In genomic region chr6:41901882-41902519, GRCh38 we compare ENCODE assay signal across 8 cellular contexts. TPM values are rescaled to one million over a fixed set of nuclear protein-coding genes. Genes with fewer than 3 reads are reported as not detected.
A peak's percentile ranks its signal among the peaks of the same experiment; 100 is the strongest.
DNase-seq lines count a peak whose midpoint lies in the region; ATAC-seq and TF ChIP-seq lines count a peak whose summit lies in the region.

No MANE protein-coding gene starts in this region.

- no peaks in the 10 kb centered on the region for H3K9me3 Mint-ChIP-seq in activated CD4-positive, alpha-beta memory T cell treated with anti-CD3 and anti-CD28 coated beads for 36 hours

- H3K9me3 ChIP-seq in prostate gland: no peaks in the 10 kb centered on the region

- no peaks in the 10 kb centered on the region for H3K27me3 ChIP-seq in prostate gland (replicated peaks; ENCODE audit: insufficient read depth)

- no peaks in the 10 kb centered on the region for H3K36me3 ChIP-seq in prostate gland

- H3K27ac Mint-ChIP-seq in activated CD4-positive, alpha-beta memory T cell treated with anti-CD3 and anti-CD28 coated beads for 36 hours: no peak overlapping the region

- no peak for TF ChIP-seq POLR2A in prostate gland (IDR thresholded peaks at IDR 0.05)

- DNase-seq in AG09309 (ENCODE audit: low read depth) (no peak), HUDEP-2 (lab: John Stamatoyannopoulos, UW; ENCODE audit: unreplicated experiment in 76 of 76) (peak in 53 of 76 experiments; percentile 3 to 73 (median 43)), fibroblast of pulmonary artery (ENCODE audit: low read depth) (peak; percentile 49), prostate gland (ENCODE audit: low spot score) (no peak), cerebellar nuclear complex (lab: John Stamatoyannopoulos, UW) (no peak)
- peak; percentile 75 for DNase-seq in activated CD4-positive, alpha-beta memory T cell treated with anti-CD3 and anti-CD28 coated beads for 36 hours
- DNase-seq in stimulated activated CD8-positive, alpha-beta memory T cell treated with anti-CD3 and anti-CD28 coated beads, Interleukin-15, amount 100 ng/mL, for 1 hour (ENCODE audit: low read depth): peak; percentile 22

- ATAC-seq in GM19395 (IDR thresholded peaks at IDR 0.05; ENCODE audit: unreplicated experiment): no peak

- peaks cover 12% of the 10 kb centered on the region for H3K4me1 Mint-ChIP-seq in activated CD4-positive, alpha-beta memory T cell treated with anti-CD3 and anti-CD28 coated beads for 36 hours (ENCODE audit: low read depth)

- no peak overlapping the region for H3K4me3 ChIP-seq in AG09309 (ENCODE audit: control insufficient read depth, low read depth, low read length)
- H3K4me3 ChIP-seq in fibroblast of pulmonary artery (replicated peaks; ENCODE audit: low read depth, low read length): no peak overlapping the region
- no peak overlapping the region for H3K4me3 ChIP-seq in prostate gland

- H3K36me3 Mint-ChIP-seq in activated CD4-positive, alpha-beta memory T cell treated with anti-CD3 and anti-CD28 coated beads for 36 hours: peaks cover 6% of the 10 kb centered on the region

- 100% methylated on average over 1 of the region's 1 CpG for WGBS in prostate gland

- H3K27me3 Mint-ChIP-seq in activated CD4-positive, alpha-beta memory T cell treated with anti-CD3 and anti-CD28 coated beads for 36 hours: no peaks in the 10 kb centered on the region

- no peak overlapping the region for H3K4me3 Mint-ChIP-seq in activated CD4-positive, alpha-beta memory T cell treated with anti-CD3 and anti-CD28 coated beads for 36 hours

- POLR2A ChIA-PET in activated CD4-positive, alpha-beta memory T cell treated with anti-CD3 and anti-CD28 coated beads for 36 hours (lab: Charles Lee): no interaction called here

- intact Hi-C loops in activated CD4-positive, alpha-beta memory T cell treated with anti-CD3 and anti-CD28 coated beads for 36 hours (cut with micrococcal nuclease): loop anchor here (1.0 kb wide), 1 partner anchor 142 kb away; no protein-coding TSS in a partner anchor
- intact Hi-C loops in prostate gland (cut with DNase I): no loop called here

- peak; percentile 36 for TF ChIP-seq CTCF in AG09309 (IDR thresholded peaks at IDR 0.05; ENCODE audit: control insufficient read depth, insufficient read depth, low read depth, low read length, missing control alignments)
- TF ChIP-seq CTCF in fibroblast of pulmonary artery (IDR thresholded peaks at IDR 0.05; ENCODE audit: low read length, missing control alignments): peak; percentile 38
- TF ChIP-seq CTCF in prostate gland (IDR thresholded peaks at IDR 0.05): no peak

- CTCF ChIA-PET in activated CD4-positive, alpha-beta memory T cell treated with anti-CD3 and anti-CD28 coated beads for 36 hours (lab: Charles Lee): interaction anchor here (1.0 to 13.0 kb wide), 7 partner anchors 19 to 171 kb away, joined by 4 to 190 read pairs (median 7); partner anchors contain the start of genes BYSL, MED20 and TAF8

- H3K4me1 ChIP-seq in prostate gland (replicated peaks): no peaks in the 10 kb centered on the region

- no peak overlapping the region for H3K27ac ChIP-seq in prostate gland

RNA-seq across cellular contexts. Expression of gene USP49, which starts 6.8 kb away (rescaled TPM):
- total RNA-seq in activated CD4-positive, alpha-beta memory T cell treated with anti-CD3 and anti-CD28 coated beads for 36 hours: 1 to 10 TPM; 6.1 to 6.3 TPM
- 10 to 100 TPM in 1 of 2 donors, 1 to 10 TPM in 1; 1.7 to 19.5 TPM for total RNA-seq in prostate gland

RNA-seq across cellular contexts. Expression of gene MED20, which starts 18.9 kb away (rescaled TPM):
- 10 to 100 TPM; 18.2 to 18.3 TPM for total RNA-seq in activated CD4-positive, alpha-beta memory T cell treated with anti-CD3 and anti-CD28 coated beads for 36 hours
- 10 to 100 TPM; 20.2 to 25.5 TPM for total RNA-seq in prostate gland

RNA-seq across cellular contexts. Expression of gene BYSL, which starts 19.3 kb away (rescaled TPM):
- 10 to 100 TPM; 46.6 to 51.0 TPM for total RNA-seq in activated CD4-positive, alpha-beta memory T cell treated with anti-CD3 and anti-CD28 coated beads for 36 hours
- total RNA-seq in prostate gland: 10 to 100 TPM in 1 of 2 donors, 1 to 10 TPM in 1; 9.5 to 12.6 TPM

RNA-seq across cellular contexts. Expression of gene CCND3, which starts 39.6 kb away (rescaled TPM):
- total RNA-seq in activated CD4-positive, alpha-beta memory T cell treated with anti-CD3 and anti-CD28 coated beads for 36 hours: 100 to 1,000 TPM; 570 to 573 TPM
- 100 to 1,000 TPM; 145 to 153 TPM for total RNA-seq in prostate gland

Comparison
In these comparisons a context has a peak if more than half of its experiments do, and no peak if none do; other contexts are left out.
1. DNase-seq: peak in HUDEP-2 (53 of 76), activated CD4-positive, alpha-beta memory T cell treated with anti-CD3 and anti-CD28 coated beads for 36 hours (single experiment), fibroblast of pulmonary artery (single experiment) and stimulated activated CD8-positive, alpha-beta memory T cell treated with anti-CD3 and anti-CD28 coated beads, Interleukin-15, amount 100 ng/mL, for 1 hour (single experiment); none in AG09309 (single experiment), prostate gland (single experiment) and cerebellar nuclear complex (0 of 2).
2. CTCF ChIP-seq: peak in AG09309 (single experiment) and fibroblast of pulmonary artery (single experiment); none in prostate gland (0 of 4).